Comparison of ENCODE assay signal across 1 cellular context in genomic region chr17:1598399-1599095, GRCh38.
TF ChIP-seq lines count a peak whose summit lies in the region.

No MANE protein-coding gene starts in this region.

TF ChIP-seq in GM23338, 12 proteins besides CTCF, POLR2A, EP300 and RAD21 (continued from another document):
- no peak for TF ChIP-seq ZNF462 (CRISPR knock-in tag; IDR thresholded peaks at IDR 0.05)
- TF ChIP-seq, protein P1, sequence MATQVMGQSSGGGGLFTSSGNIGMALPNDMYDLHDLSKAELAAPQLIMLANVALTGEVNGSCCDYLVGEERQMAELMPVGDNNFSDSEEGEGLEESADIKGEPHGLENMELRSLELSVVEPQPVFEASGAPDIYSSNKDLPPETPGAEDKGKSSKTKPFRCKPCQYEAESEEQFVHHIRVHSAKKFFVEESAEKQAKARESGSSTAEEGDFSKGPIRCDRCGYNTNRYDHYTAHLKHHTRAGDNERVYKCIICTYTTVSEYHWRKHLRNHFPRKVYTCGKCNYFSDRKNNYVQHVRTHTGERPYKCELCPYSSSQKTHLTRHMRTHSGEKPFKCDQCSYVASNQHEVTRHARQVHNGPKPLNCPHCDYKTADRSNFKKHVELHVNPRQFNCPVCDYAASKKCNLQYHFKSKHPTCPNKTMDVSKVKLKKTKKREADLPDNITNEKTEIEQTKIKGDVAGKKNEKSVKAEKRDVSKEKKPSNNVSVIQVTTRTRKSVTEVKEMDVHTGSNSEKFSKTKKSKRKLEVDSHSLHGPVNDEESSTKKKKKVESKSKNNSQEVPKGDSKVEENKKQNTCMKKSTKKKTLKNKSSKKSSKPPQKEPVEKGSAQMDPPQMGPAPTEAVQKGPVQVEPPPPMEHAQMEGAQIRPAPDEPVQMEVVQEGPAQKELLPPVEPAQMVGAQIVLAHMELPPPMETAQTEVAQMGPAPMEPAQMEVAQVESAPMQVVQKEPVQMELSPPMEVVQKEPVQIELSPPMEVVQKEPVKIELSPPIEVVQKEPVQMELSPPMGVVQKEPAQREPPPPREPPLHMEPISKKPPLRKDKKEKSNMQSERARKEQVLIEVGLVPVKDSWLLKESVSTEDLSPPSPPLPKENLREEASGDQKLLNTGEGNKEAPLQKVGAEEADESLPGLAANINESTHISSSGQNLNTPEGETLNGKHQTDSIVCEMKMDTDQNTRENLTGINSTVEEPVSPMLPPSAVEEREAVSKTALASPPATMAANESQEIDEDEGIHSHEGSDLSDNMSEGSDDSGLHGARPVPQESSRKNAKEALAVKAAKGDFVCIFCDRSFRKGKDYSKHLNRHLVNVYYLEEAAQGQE (IDR thresholded peaks at IDR 0.05; ENCODE audit: unreplicated experiment): no peak
- no peak for TF ChIP-seq EZH2phosphoT487 (IDR thresholded peaks at IDR 0.05; ENCODE audit: unreplicated experiment)
- TF ChIP-seq ETS1 (IDR thresholded peaks at IDR 0.05): no peak
- TF ChIP-seq ZNF331 (CRISPR knock-in tag; IDR thresholded peaks at IDR 0.05; ENCODE audit: low read depth): no peak
- no peak for TF ChIP-seq NANOG (IDR thresholded peaks at IDR 0.05; ENCODE audit: borderline replicate concordance)
